ENCODE assay signal across 10 cellular contexts in genomic region chrX:47321386-47321785, GRCh38. TPM values are rescaled to one million over a fixed set of nuclear protein-coding genes. Genes with fewer than 3 reads are reported as not detected.
DNase-seq lines count a peak whose midpoint lies in the region; ATAC-seq, FAIRE-seq and TF ChIP-seq lines count a peak whose summit lies in the region.
"Had no signal": no experiment of that assay in that cellular context is flagged by ENCODE, and none has a peak within 500 bp of the region (broad histone marks: within the 10 kb centered on the region; RNA-seq: fewer than 3 reads in every experiment).

No MANE protein-coding gene starts in this region.

- no peak overlapping the region for H3K27ac Mint-ChIP-seq in CD4-positive, alpha-beta memory T cell
- H3K27ac Mint-ChIP-seq: activated T-cell treated with anti-CD3 and anti-CD28 coated beads, Interleukin-2, amount 50 U/mL, for 72 hours had no signal

- CTCF ChIA-PET in CD4-positive, alpha-beta memory T cell (lab: Charles Lee; ENCODE audit: partially characterized antibody): no interaction called here

- no peak overlapping the region for H3K27ac ChIP-seq in pancreas
- H3K27ac ChIP-seq in CD4-positive, alpha-beta memory T cell (ENCODE audit: low read depth, low read length): no peak overlapping the region

- ATAC-seq in pancreas: peak in 3 of 4 donors; percentile 57 to 80 (median 66)
- ATAC-seq in GM18870 (IDR thresholded peaks at IDR 0.05; ENCODE audit: unreplicated experiment): no peak
- ATAC-seq in HG03432 (IDR thresholded peaks at IDR 0.05; ENCODE audit: unreplicated experiment): no peak
- ATAC-seq: activated T-cell treated with anti-CD3 and anti-CD28 coated beads, Interleukin-2, amount 50 U/mL, for 72 hours had no signal

- no peaks in the 10 kb centered on the region for H3K9me3 ChIP-seq in pancreas
- H3K9me3 ChIP-seq in CD4-positive, alpha-beta memory T cell (ENCODE audit: control insufficient read depth in 1 of 2, low read length in 2 of 2): no peaks in the 10 kb centered on the region

- H3K27me3 Mint-ChIP-seq in CD4-positive, alpha-beta memory T cell: no peaks in the 10 kb centered on the region

- WGBS in pancreas, 2 donors: 35 to 38% methylated on average over 19 of the region's 19 CpGs

- POLR2A ChIA-PET in CD4-positive, alpha-beta memory T cell (lab: Charles Lee; ENCODE audit: partially characterized antibody): no interaction called here

- no peaks in the 10 kb centered on the region for H3K4me1 Mint-ChIP-seq in CD4-positive, alpha-beta memory T cell

- no peaks in the 10 kb centered on the region for H3K9me3 Mint-ChIP-seq in CD4-positive, alpha-beta memory T cell
- H3K9me3 Mint-ChIP-seq: activated T-cell treated with anti-CD3 and anti-CD28 coated beads, Interleukin-2, amount 50 U/mL, for 72 hours had no signal

- no peak for FAIRE-seq in pancreas (lab: Jason Lieb, UNC)
- FAIRE-seq: HTR-8/SVneo had no signal

- H3K4me1 ChIP-seq in pancreas: no peaks in the 10 kb centered on the region
- no peaks in the 10 kb centered on the region for H3K4me1 ChIP-seq in CD4-positive, alpha-beta memory T cell (ENCODE audit: insufficient read depth, low read length)

- no peak overlapping the region for H3K4me3 ChIP-seq in pancreas
- H3K4me3 ChIP-seq in CD4-positive, alpha-beta memory T cell (ENCODE audit: low read length in 2 of 2): no peak overlapping the region

- no peaks in the 10 kb centered on the region for H3K36me3 Mint-ChIP-seq in CD4-positive, alpha-beta memory T cell

- no peak for TF ChIP-seq CTCF in pancreas (IDR thresholded peaks at IDR 0.05)

- no peaks in the 10 kb centered on the region for H3K36me3 ChIP-seq in pancreas
- H3K36me3 ChIP-seq in CD4-positive, alpha-beta memory T cell (ENCODE audit: insufficient read depth, low read length): no peaks in the 10 kb centered on the region

- H3K27me3 ChIP-seq in pancreas: peaks cover 0 to 10% (median 0%) of the 10 kb centered on the region in 4 donors
- H3K27me3 ChIP-seq in CD4-positive, alpha-beta memory T cell (ENCODE audit: insufficient read depth, low read length): no peaks in the 10 kb centered on the region

- DNase-seq in ELF-1 (ENCODE audit: low read depth, low spot score) (peak; percentile 96), astrocyte of the hippocampus (ENCODE audit: low read depth, low spot score) (peak; percentile 67), hepatic stellate cell (ENCODE audit: low spot score) (peak; percentile 38), pancreas (peak in 3 of 6 donors; percentile 31 to 47 (median 35)), DMS79 treated with DMSO at 0.1 percent for 48 hours (lab: John Stamatoyannopoulos, UW) (no peak)
- DNase-seq in CD4-positive, alpha-beta memory T cell: no peak
- DNase-seq: activated T-cell treated with anti-CD3 and anti-CD28 coated beads, Interleukin-2, amount 50 U/mL, for 72 hours had no signal

- H3K4me3 Mint-ChIP-seq in CD4-positive, alpha-beta memory T cell: no peak overlapping the region
- H3K4me3 Mint-ChIP-seq: activated T-cell treated with anti-CD3 and anti-CD28 coated beads, Interleukin-2, amount 50 U/mL, for 72 hours had no signal

- intact Hi-C loops in pancreas (cut with DNase I): no loop called here
- intact Hi-C loops in CD4-positive, alpha-beta memory T cell (cut with micrococcal nuclease): no loop called here

RNA-seq across cellular contexts. Expression of gene ZNF157, which starts 49.0 kb away (rescaled TPM):
- total RNA-seq in pancreas: under 1 TPM in 5 of 6 donors, not detected in 1; 0.04 to 0.28 (median 0.14) TPM
- under 1 TPM; 0.08 to 0.14 TPM for polyA plus RNA-seq in pancreas
- under 1 TPM; 0.87 to 1.00 TPM for total RNA-seq in CD4-positive, alpha-beta memory T cell
- under 1 TPM; 0.22 to 0.97 TPM for polyA plus RNA-seq in CD4-positive, alpha-beta memory T cell

Comparison
In these comparisons a context has a peak if more than half of its experiments do, and no peak if none do; other contexts are left out.
1. DNase-seq: peak in ELF-1 (single experiment), astrocyte of the hippocampus (single experiment) and hepatic stellate cell (single experiment); none in DMS79 treated with DMSO at 0.1 percent for 48 hours (single experiment) and CD4-positive, alpha-beta memory T cell (0 of 5).
2. ATAC-seq: peak in pancreas (3 of 4); none in GM18870 (single experiment) and HG03432 (single experiment).